24 cellular contexts compared by ENCODE assay signal in genomic region chr22:21681566-21682370, GRCh38. TPM values are rescaled to one million over a fixed set of nuclear protein-coding genes. Genes with fewer than 3 reads are reported as not detected.
A peak's percentile ranks its signal among the peaks of the same experiment; 100 is the strongest.
DNase-seq lines count a peak whose midpoint lies in the region; FAIRE-seq and TF ChIP-seq lines count a peak whose summit lies in the region.
"Had no signal": no experiment of that assay in that cellular context is flagged by ENCODE, and none has a peak within 500 bp of the region (broad histone marks: within the 10 kb centered on the region; RNA-seq: fewer than 3 reads in every experiment).

No MANE protein-coding gene starts in this region.

- no peaks in the 10 kb centered on the region for H3K27me3 ChIP-seq in osteoblast (ENCODE audit: insufficient read depth, low read length)
- H3K27me3 ChIP-seq: esophagus squamous epithelium, gastroesophageal sphincter, neutrophil had no signal

- H3K4me3 ChIP-seq in osteoblast (ENCODE audit: insufficient read depth, low read length) = no peak overlapping the region
- H3K4me3 ChIP-seq: esophagus squamous epithelium, gastroesophageal sphincter, GM12878 had no signal

- peak; percentile 27 for DNase-seq in DMS79 treated with DMSO at 0.1 percent for 48 hours (lab: John Stamatoyannopoulos, UW)
- DNase-seq in DMS79 (lab: John Stamatoyannopoulos, UW) = no peak
- DNase-seq in NCI-H69 (lab: John Stamatoyannopoulos, UW) = peak; percentile 17
- peak in 29 of 61 donors; percentile 6 to 73 (median 35) for DNase-seq in caudate nucleus (lab: John Stamatoyannopoulos, UW)
- DNase-seq in osteoblast (ENCODE audit: insufficient read length, low spot score, missing footprints) = peak; percentile 86
- no peak for DNase-seq in RCC 7860 (ENCODE audit: low spot score)
- no peak for DNase-seq in NCI-H1930 (lab: John Stamatoyannopoulos, UW)
- DNase-seq in activated naive CD4-positive, alpha-beta T cell treated with anti-CD3 and anti-CD28 coated beads for 36 hours = no peak
- DNase-seq: activated B cell treated with CpG ODN at 0.5 μM for 24 hours; effector CD4-positive, alpha-beta T cell; esophagus squamous epithelium; mammary epithelial cell; NCI-H1092 treated with DMSO at 0.1 percent for 48 hours; NCI-H2081; NK-92 treated with Interleukin-12 subunit alpha and Interleukin-12 subunit beta, amount 100 ng/mL, for 24 hours; SK-N-SH; stimulated activated naive CD4-positive, alpha-beta T cell treated with Interleukin-2 at 50 U/mL for 16 hours; T-helper 2 cell had no signal

- peaks cover 40% of the 10 kb centered on the region for H3K36me3 ChIP-seq in osteoblast (ENCODE audit: insufficient read depth, low read length)

- H2AFZ ChIP-seq in osteoblast (ENCODE audit: low read length) = no peak overlapping the region

- CTCF ChIA-PET in activated naive CD4-positive, alpha-beta T cell treated with anti-CD3 and anti-CD28 coated beads for 36 hours (lab: Charles Lee) = no interaction called here

- no peak overlapping the region for H3K4me2 ChIP-seq in osteoblast (ENCODE audit: insufficient read depth, low read length)
- H3K4me2 ChIP-seq: SK-N-SH had no signal

- no peaks in the 10 kb centered on the region for H3K27me3 Mint-ChIP-seq in activated naive CD4-positive, alpha-beta T cell treated with anti-CD3 and anti-CD28 coated beads for 36 hours (ENCODE audit: low read depth)
- H3K27me3 Mint-ChIP-seq: activated B cell treated with CpG ODN at 0.5 μM for 24 hours; activated naive CD8-positive, alpha-beta T cell had no signal

- H3K9me3 Mint-ChIP-seq in activated naive CD4-positive, alpha-beta T cell treated with anti-CD3 and anti-CD28 coated beads for 36 hours = no peaks in the 10 kb centered on the region
- H3K9me3 Mint-ChIP-seq: activated B cell treated with CpG ODN at 0.5 μM for 24 hours had no signal

- no peaks in the 10 kb centered on the region for H3K79me2 ChIP-seq in osteoblast (ENCODE audit: insufficient read depth, low read length)

- no peak overlapping the region for H3K27ac Mint-ChIP-seq in activated naive CD4-positive, alpha-beta T cell treated with anti-CD3 and anti-CD28 coated beads for 36 hours
- H3K27ac Mint-ChIP-seq: activated B cell treated with CpG ODN at 0.5 μM for 24 hours; activated naive CD8-positive, alpha-beta T cell had no signal

- no peak for FAIRE-seq in RCC 7860 (lab: Jason Lieb, UNC)
- FAIRE-seq: GM12878 had no signal

- no peaks in the 10 kb centered on the region for H3K9me3 ChIP-seq in osteoblast (ENCODE audit: low read depth, low read length)
- H3K9me3 ChIP-seq: esophagus squamous epithelium, gastroesophageal sphincter, neutrophil, SK-N-SH had no signal

- H3K36me3 Mint-ChIP-seq in activated naive CD4-positive, alpha-beta T cell treated with anti-CD3 and anti-CD28 coated beads for 36 hours (ENCODE audit: low read depth) = peaks cover 8% of the 10 kb centered on the region
- H3K36me3 Mint-ChIP-seq: activated naive CD8-positive, alpha-beta T cell had no signal

- no peaks in the 10 kb centered on the region for H3K4me1 Mint-ChIP-seq in activated naive CD4-positive, alpha-beta T cell treated with anti-CD3 and anti-CD28 coated beads for 36 hours (ENCODE audit: low read depth)
- H3K4me1 Mint-ChIP-seq: activated B cell treated with CpG ODN at 0.5 μM for 24 hours had no signal

- H3K27ac ChIP-seq in caudate nucleus (ENCODE audit: low read depth, low read length) (peak overlapping the region; percentile 52), osteoblast (ENCODE audit: low read depth, low read length) (peak overlapping the region; percentile 4)
- H3K27ac ChIP-seq: 22Rv1, esophagus squamous epithelium, gastroesophageal sphincter, neutrophil had no signal

- TF ChIP-seq CTCF in osteoblast (IDR thresholded peaks at IDR 0.05; ENCODE audit: extremely low read depth, low read depth, low read length) = no peak

- intact Hi-C loops in activated naive CD4-positive, alpha-beta T cell treated with anti-CD3 and anti-CD28 coated beads for 36 hours (cut with micrococcal nuclease) = no loop called here

- H3K4me1 ChIP-seq in osteoblast (ENCODE audit: insufficient read depth, low read length) = no peaks in the 10 kb centered on the region
- H3K4me1 ChIP-seq: esophagus squamous epithelium, gastroesophageal sphincter had no signal

- no peaks in the 10 kb centered on the region for H4K20me1 ChIP-seq in osteoblast (ENCODE audit: insufficient read depth, low read length)

- no peak overlapping the region for H3K4me3 Mint-ChIP-seq in activated naive CD4-positive, alpha-beta T cell treated with anti-CD3 and anti-CD28 coated beads for 36 hours
- H3K4me3 Mint-ChIP-seq: activated B cell treated with CpG ODN at 0.5 μM for 24 hours; activated naive CD8-positive, alpha-beta T cell had no signal

RNA-seq across cellular contexts. Expression of gene PPIL2, which starts 16.0 kb away (rescaled TPM):
- 25.3 and 29.2 TPM in 2 replicates for total RNA-seq in osteoblast
- total RNA-seq in activated naive CD4-positive, alpha-beta T cell treated with anti-CD3 and anti-CD28 coated beads for 36 hours = 10 to 100 TPM; 40.9 to 42.3 TPM

RNA-seq across cellular contexts. Expression of gene SDF2L1, which starts 39.7 kb away (rescaled TPM):
- total RNA-seq in osteoblast = 10.5 and 13.3 TPM in 2 replicates
- total RNA-seq in activated naive CD4-positive, alpha-beta T cell treated with anti-CD3 and anti-CD28 coated beads for 36 hours = 10 to 100 TPM; 21.7 to 22.3 TPM

RNA-seq across cellular contexts. Expression of gene CCDC116, which starts 49.2 kb away (rescaled TPM):
- 0.29 and 0.36 TPM in 2 replicates for total RNA-seq in osteoblast
- under 1 TPM; 0.19 to 0.30 TPM for total RNA-seq in activated naive CD4-positive, alpha-beta T cell treated with anti-CD3 and anti-CD28 coated beads for 36 hours
- total RNA-seq: skeletal muscle tissue had no signal

RNA-seq across cellular contexts. Expression of gene YDJC, which starts 51.9 kb away (rescaled TPM):
- total RNA-seq in osteoblast = 15.6 and 25.0 TPM in 2 replicates
- 10 to 100 TPM; 50.3 to 53.2 TPM for total RNA-seq in activated naive CD4-positive, alpha-beta T cell treated with anti-CD3 and anti-CD28 coated beads for 36 hours

RNA-seq across cellular contexts. Expression of gene YPEL1, which starts 53.8 kb away (rescaled TPM):
- 1.8 and 2.2 TPM in 2 replicates for total RNA-seq in osteoblast
- total RNA-seq in activated naive CD4-positive, alpha-beta T cell treated with anti-CD3 and anti-CD28 coated beads for 36 hours = 1 to 10 TPM in 1 of 2 experiments, under 1 TPM in 1; 0.88 to 1.6 TPM

Comparison
In these comparisons a context has a peak if more than half of its experiments do, and no peak if none do; other contexts are left out.
1. DNase-seq: peak in DMS79 treated with DMSO at 0.1 percent for 48 hours (single experiment), NCI-H69 (single experiment) and osteoblast (single experiment); none in DMS79 (single experiment), RCC 7860 (single experiment), NCI-H1930 (0 of 2) and activated naive CD4-positive, alpha-beta T cell treated with anti-CD3 and anti-CD28 coated beads for 36 hours (single experiment).